In the genomic region with DNA sequence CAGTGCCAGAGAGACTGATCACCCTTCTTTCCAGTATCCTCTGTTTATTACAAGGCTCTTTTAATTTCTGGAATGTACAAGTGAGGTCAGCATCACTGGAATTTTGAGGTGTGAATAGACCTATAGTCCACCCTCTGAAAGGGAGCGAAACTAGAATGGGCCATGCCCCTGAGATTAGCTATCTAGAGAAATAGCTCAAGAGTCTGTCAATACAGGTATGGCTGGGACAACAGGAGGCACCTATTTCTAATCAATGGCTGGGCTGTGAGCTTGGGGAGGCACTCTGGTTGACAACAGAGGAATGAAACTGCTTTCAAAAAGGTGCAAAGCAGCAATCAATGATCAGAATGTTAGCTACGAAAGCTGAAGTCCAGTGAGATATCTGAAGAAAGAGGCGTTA, we compare ENCODE assay signal across 1 cellular context.
TF ChIP-seq lines count a peak whose summit lies in the region.

No MANE protein-coding gene starts in this region.

TF ChIP-seq in K562, 482 proteins besides CTCF, POLR2A, EP300 and RAD21:
- TF ChIP-seq, protein P1, sequence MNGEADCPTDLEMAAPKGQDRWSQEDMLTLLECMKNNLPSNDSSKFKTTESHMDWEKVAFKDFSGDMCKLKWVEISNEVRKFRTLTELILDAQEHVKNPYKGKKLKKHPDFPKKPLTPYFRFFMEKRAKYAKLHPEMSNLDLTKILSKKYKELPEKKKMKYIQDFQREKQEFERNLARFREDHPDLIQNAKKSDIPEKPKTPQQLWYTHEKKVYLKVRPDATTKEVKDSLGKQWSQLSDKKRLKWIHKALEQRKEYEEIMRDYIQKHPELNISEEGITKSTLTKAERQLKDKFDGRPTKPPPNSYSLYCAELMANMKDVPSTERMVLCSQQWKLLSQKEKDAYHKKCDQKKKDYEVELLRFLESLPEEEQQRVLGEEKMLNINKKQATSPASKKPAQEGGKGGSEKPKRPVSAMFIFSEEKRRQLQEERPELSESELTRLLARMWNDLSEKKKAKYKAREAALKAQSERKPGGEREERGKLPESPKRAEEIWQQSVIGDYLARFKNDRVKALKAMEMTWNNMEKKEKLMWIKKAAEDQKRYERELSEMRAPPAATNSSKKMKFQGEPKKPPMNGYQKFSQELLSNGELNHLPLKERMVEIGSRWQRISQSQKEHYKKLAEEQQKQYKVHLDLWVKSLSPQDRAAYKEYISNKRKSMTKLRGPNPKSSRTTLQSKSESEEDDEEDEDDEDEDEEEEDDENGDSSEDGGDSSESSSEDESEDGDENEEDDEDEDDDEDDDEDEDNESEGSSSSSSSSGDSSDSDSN (IDR thresholded peaks at IDR 0.05; ENCODE audit: borderline replicate concordance in 1 of 2, low read depth in 2 of 2, low read length in 2 of 2) = no peak
- no peak for TF ChIP-seq HDAC6 (IDR thresholded peaks at IDR 0.05; ENCODE audit: low read depth, low read length)
